9 cellular contexts compared by ENCODE assay signal in genomic region chr3:187737401-187738088, GRCh38. TPM values are rescaled to one million over a fixed set of nuclear protein-coding genes. Genes with fewer than 3 reads are reported as not detected.
A peak's percentile ranks its signal among the peaks of the same experiment; 100 is the strongest.
DNase-seq lines count a peak whose midpoint lies in the region; ATAC-seq and TF ChIP-seq lines count a peak whose summit lies in the region.
"Had no signal": no experiment of that assay in that cellular context is flagged by ENCODE, and none has a peak within 500 bp of the region (broad histone marks: within the 10 kb centered on the region; RNA-seq: fewer than 3 reads in every experiment).

No MANE protein-coding gene starts in this region.

- H4K8ac ChIP-seq in trophoblast cell (ENCODE audit: low read depth, low read length) = peak overlapping the region; percentile 82

- peaks cover 42% of the 10 kb centered on the region for H3K36me3 ChIP-seq in PC-9 (ENCODE audit: low read depth)
- H3K36me3 ChIP-seq in left ventricle myocardium inferior = peaks cover 22% of the 10 kb centered on the region
- H3K36me3 ChIP-seq in trophoblast cell (ENCODE audit: control insufficient read depth in 1 of 2, insufficient read depth in 2 of 2, low read length in 2 of 2) = peaks cover 4 to 5% of the 10 kb centered on the region in 2 experiments

- peak overlapping the region; percentile 39 for H4K12ac ChIP-seq in trophoblast cell (ENCODE audit: low read depth, low read length)

- H2BK5ac ChIP-seq in trophoblast cell (ENCODE audit: low read depth, low read length, poor library complexity) = peak overlapping the region; percentile 60

- peak overlapping the region; percentile 67 for H3K9ac ChIP-seq in trophoblast cell (ENCODE audit: low read length)

- no peak overlapping the region for H2AFZ ChIP-seq in PC-9
- peak overlapping the region; percentile 65 for H2AFZ ChIP-seq in trophoblast cell (ENCODE audit: insufficient read depth, low read length, poor library complexity)

- peak overlapping the region; percentile 83 for H3K18ac ChIP-seq in trophoblast cell (ENCODE audit: low read length)

- CTCF ChIA-PET in PC-9 (lab: Charles Lee) = interaction anchor here (0.6 to 4.6 kb wide), 11 partner anchors 12 to 1495 kb away, joined by 3 to 129 read pairs (median 4); no protein-coding TSS in a partner anchor

- peak; percentile 67 for DNase-seq in DMS 273 (lab: John Stamatoyannopoulos, UW; ENCODE audit: unreplicated experiment)
- no peak for DNase-seq in DMS 273 treated with DMSO at 0.1 percent for 48 hours (lab: John Stamatoyannopoulos, UW)
- DNase-seq in PC-9 = peak in 1 of 2 experiments; percentile 62
- peak in 33 of 58 donors; percentile 8 to 68 (median 33) for DNase-seq in anterior cingulate cortex (lab: John Stamatoyannopoulos, UW)
- peak; percentile 79 for DNase-seq in left ventricle myocardium inferior
- DNase-seq in trophoblast cell = peak; percentile 95 to 96
- DNase-seq in NCI-H2081 (lab: John Stamatoyannopoulos, UW) = no peak

- BruUV-seq in PC-9 (replicated peaks; lab: Mats Ljungman, UMichigan) = no TSS peak

- H4K20me1 ChIP-seq in PC-9 (ENCODE audit: insufficient read depth) = peaks cover 49% of the 10 kb centered on the region

- WGBS in trophoblast cell (ENCODE audit: extremely low coverage, insufficient coverage, insufficient read length) = no CpG with 5 or more reads among the region's 41 CpGs

- no peaks in the 10 kb centered on the region for H3K9me2 ChIP-seq in PC-9 (ENCODE audit: insufficient read depth)

- peaks cover 29% of the 10 kb centered on the region for H3K79me1 ChIP-seq in trophoblast cell (ENCODE audit: low read length)

- peak overlapping the region; percentile 31 for H3K4ac ChIP-seq in trophoblast cell (ENCODE audit: low read depth, low read length)

- intact Hi-C loops in PC-9 (cut with micrococcal nuclease; ENCODE audit: unreplicated experiment) = loop anchor here (1.0 to 10.0 kb wide), 6 partner anchors 943 to 1587 kb away; no protein-coding TSS in a partner anchor
- intact Hi-C loops in left ventricle myocardium inferior (cut with micrococcal nuclease) = loop anchor here (10.0 kb wide), 1 partner anchor 1397 kb away; no protein-coding TSS in a partner anchor

- TF ChIP-seq CTCF in PC-9 (conservative IDR thresholded peaks at IDR 0.05) (no peak), left ventricle myocardium inferior (IDR thresholded peaks at IDR 0.05; ENCODE audit: borderline replicate concordance) (peak; percentile 40)

- peak overlapping the region; percentile 60 for H2BK120ac ChIP-seq in trophoblast cell (ENCODE audit: insufficient read depth, low read length, poor library complexity)

- H3K27me3 ChIP-seq in PC-9 (ENCODE audit: insufficient read depth, low read depth) = no peaks in the 10 kb centered on the region
- no peaks in the 10 kb centered on the region for H3K27me3 ChIP-seq in left ventricle myocardium inferior (ENCODE audit: low read depth)
- no peaks in the 10 kb centered on the region for H3K27me3 ChIP-seq in trophoblast cell (ENCODE audit: insufficient read depth, low read length)

- H3K4me2 ChIP-seq in PC-9 = peak overlapping the region; percentile 99
- peak overlapping the region; percentile 80 for H3K4me2 ChIP-seq in trophoblast cell (ENCODE audit: low read length)

- POLR2A ChIA-PET in PC-9 (lab: Charles Lee; ENCODE audit: unreplicated experiment) = interaction anchor here (0.6 to 0.7 kb wide), 7 partner anchors 10 to 960 kb away, joined by 3 to 19 read pairs (median 7); no protein-coding TSS in a partner anchor

- H3K27ac ChIP-seq in PC-9 (no peak overlapping the region), left ventricle myocardium inferior (replicated peaks) (peak overlapping the region; percentile 99), trophoblast cell (ENCODE audit: low read depth, low read length) (peak overlapping the region; percentile 77)
- H3K27ac ChIP-seq: 22Rv1 had no signal

- H4K91ac ChIP-seq in trophoblast cell (ENCODE audit: low read depth, low read length) = peak overlapping the region; percentile 73

- peak overlapping the region; percentile 48 for H2BK12ac ChIP-seq in trophoblast cell (ENCODE audit: low read length)

- ATAC-seq in HG03135 (IDR thresholded peaks at IDR 0.05; ENCODE audit: unreplicated experiment) = no peak

- H3K4me3 ChIP-seq in PC-9 (peak overlapping the region; percentile 53), left ventricle myocardium inferior (peak overlapping the region; percentile 88), trophoblast cell (ENCODE audit: low read depth, low read length) (peak overlapping the region; percentile 62)

- H3K9me3 ChIP-seq in PC-9 (ENCODE audit: insufficient read depth, low read depth) (no peaks in the 10 kb centered on the region), left ventricle myocardium inferior (replicated peaks) (no peaks in the 10 kb centered on the region), trophoblast cell (ENCODE audit: insufficient read depth, low read depth, low read length) (no peaks in the 10 kb centered on the region)

- H3K79me2 ChIP-seq in PC-9 (ENCODE audit: low read depth) (peaks cover 98% of the 10 kb centered on the region), trophoblast cell (ENCODE audit: control insufficient read depth, insufficient read depth, low read length, poor library complexity) (peaks cover 13% of the 10 kb centered on the region)

- peak overlapping the region; percentile 14 for H3K14ac ChIP-seq in trophoblast cell (ENCODE audit: low read length)

- H3K23ac ChIP-seq in trophoblast cell (ENCODE audit: low read length) = no peak overlapping the region

- H3K4me1 ChIP-seq in PC-9 (replicated peaks; ENCODE audit: insufficient read depth) (peaks cover 49% of the 10 kb centered on the region), left ventricle myocardium inferior (peaks cover 90% of the 10 kb centered on the region), trophoblast cell (ENCODE audit: control insufficient read depth in 1 of 2, insufficient read depth in 2 of 2, low read length in 2 of 2) (peaks cover 18 to 32% of the 10 kb centered on the region in 2 experiments)

- peaks cover 17% of the 10 kb centered on the region; the same call in 1 of the 2 replicates for H3F3A ChIP-seq in PC-9 (ENCODE audit: insufficient read depth, low read depth)

- H2AK5ac ChIP-seq in trophoblast cell (ENCODE audit: low read length) = no peak overlapping the region

RNA-seq across cellular contexts. Expression of gene BCL6, which starts 7.7 kb away (rescaled TPM):
- total RNA-seq in PC-9 (2021) (37.1 and 42.2 TPM in 2 replicates), left ventricle myocardium inferior (47.7 TPM)
- polyA plus RNA-seq in trophoblast cell (2013) = 17.5 and 18.7 TPM in 2 replicates

RNA-seq across cellular contexts. Expression of gene RTP2, which starts 35.2 kb away (rescaled TPM):
- not detected in 2 replicates for total RNA-seq in PC-9 (2021)
- total RNA-seq in left ventricle myocardium inferior = not detected
- not detected in 2 replicates for polyA plus RNA-seq in trophoblast cell (2013)

Comparison
In these comparisons a context has a peak if more than half of its experiments do, and no peak if none do; other contexts are left out.
1. DNase-seq: peak in DMS 273 (single experiment), anterior cingulate cortex (33 of 58), left ventricle myocardium inferior (single experiment) and trophoblast cell (2 of 2); none in DMS 273 treated with DMSO at 0.1 percent for 48 hours (single experiment) and NCI-H2081 (0 of 2).
2. Peak in every context shown above with its lines, with median percentiles within 50 percentile points of each other: H3K4me3 ChIP-seq.